In genomic region chr3:195512798-195513345, GRCh38 we compare ENCODE assay signal across 16 cellular contexts.
"Had no signal": no experiment of that assay in that cellular context is flagged by ENCODE, and none has a peak within 500 bp of the region (broad histone marks: within the 10 kb centered on the region; RNA-seq: fewer than 3 reads in every experiment).

No MANE protein-coding gene starts in this region.

- H3K4me1 Mint-ChIP-seq: nephron had no signal

- H3K4me3 ChIP-seq: colonic mucosa, gastroesophageal sphincter, lower lobe of right lung, prostate gland, right lobe of liver had no signal

- DNase-seq: activated CD8-positive, alpha-beta memory T cell treated with anti-CD3 and anti-CD28 coated beads, Interleukin-2, amount 10 ng/mL, durations not matched to agents 7 days and 5 days; activated gamma-delta T cell; activated T-cell treated with anti-CD3 and anti-CD28 coated beads, Interleukin-2, amount 50 U/mL, for 48 hours; colonic mucosa; effector CD4-positive, alpha-beta T cell; hypothalamus; left cardiac atrium; lower lobe of right lung; occipital lobe; right lobe of liver; stimulated activated CD4-positive, alpha-beta T cell treated with anti-CD3 and anti-CD28 coated beads, Interleukin-2, amount 100 ng/mL, for 24 hours; stimulated activated naive CD8-positive, alpha-beta T cell treated with anti-CD3 and anti-CD28 coated beads, Interleukin-15, Interleukin-2, amounts not matched to agents 100 U/mL and 50 U/mL, for 24 hours had no signal

- H3K27ac Mint-ChIP-seq: activated CD8-positive, alpha-beta memory T cell treated with anti-CD3 and anti-CD28 coated beads, Interleukin-2, amount 10 ng/mL, durations not matched to agents 7 days and 5 days; nephron had no signal

- H3K36me3 ChIP-seq: colonic mucosa, prostate gland had no signal

- H3K27me3 Mint-ChIP-seq: activated CD8-positive, alpha-beta memory T cell treated with anti-CD3 and anti-CD28 coated beads, Interleukin-2, amount 10 ng/mL, durations not matched to agents 7 days and 5 days had no signal

- H3K4me3 Mint-ChIP-seq: activated CD8-positive, alpha-beta memory T cell treated with anti-CD3 and anti-CD28 coated beads, Interleukin-2, amount 10 ng/mL, durations not matched to agents 7 days and 5 days; nephron had no signal

- ATAC-seq: activated CD4-positive, CD25-positive, alpha-beta regulatory T cell treated with anti-CD3 and anti-CD28 coated beads, Interleukin-2, amount 50 U/mL, for 24 hours; activated CD8-positive, alpha-beta memory T cell treated with anti-CD3 and anti-CD28 coated beads, Interleukin-2, amount 10 ng/mL, durations not matched to agents 7 days and 5 days; gastroesophageal sphincter; lower lobe of right lung; right lobe of liver; stimulated activated naive CD8-positive, alpha-beta T cell treated with anti-CD3 and anti-CD28 coated beads, Interleukin-15, Interleukin-2, amounts not matched to agents 100 U/mL and 50 U/mL, for 24 hours had no signal

- H3K4me1 ChIP-seq: colonic mucosa, gastroesophageal sphincter, prostate gland, right lobe of liver had no signal

- H3K27me3 ChIP-seq: colonic mucosa, gastroesophageal sphincter, right lobe of liver had no signal

- H3K9me3 Mint-ChIP-seq: nephron had no signal

- H3K27ac ChIP-seq: colonic mucosa, gastroesophageal sphincter, lower lobe of right lung, prostate gland, right lobe of liver had no signal

- H3K9me3 ChIP-seq: colonic mucosa, gastroesophageal sphincter, lower lobe of right lung, prostate gland, right lobe of liver had no signal
